Comparison of ENCODE assay signal across 21 cellular contexts in the genomic region with DNA sequence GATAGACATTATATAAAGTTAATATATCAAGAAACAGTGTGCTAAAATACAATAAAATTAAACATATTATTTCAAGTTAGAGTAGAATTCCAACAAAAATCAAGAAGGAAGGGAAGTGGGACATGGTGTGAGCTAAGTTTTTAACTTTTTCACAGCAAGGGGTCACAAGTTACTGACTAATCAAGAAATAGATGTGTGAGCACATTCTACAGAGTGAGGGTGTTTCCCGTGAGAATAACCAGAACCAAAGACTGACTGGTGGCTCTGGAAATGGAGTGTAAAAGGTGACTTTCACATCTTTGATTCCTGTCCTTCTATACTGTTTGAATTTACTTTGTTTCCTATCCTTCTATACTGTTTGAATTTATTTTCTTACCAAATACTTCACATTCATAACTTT.
"Had no signal": no experiment of that assay in that cellular context is flagged by ENCODE, and none has a peak within 500 bp of the region (broad histone marks: within the 10 kb centered on the region; RNA-seq: fewer than 3 reads in every experiment).

No MANE protein-coding gene starts in this region.

- H3K27ac ChIP-seq: RWPE1 had no signal

- H3K4me2 ChIP-seq: SK-N-SH had no signal

- H3K36me3 ChIP-seq: MG63 had no signal

- H3K4me3 ChIP-seq: MG63 had no signal

- H3K27me3 ChIP-seq: MG63 had no signal

- FAIRE-seq: HepG2 had no signal

- H3K9ac ChIP-seq: SK-N-SH had no signal

- ATAC-seq: HepG2 had no signal

- DNase-seq: IMR-90, Karpas-422, KG1, MG63, NCI-H1092, NCI-H1105 treated with DMSO at 0.1 percent for 48 hours, NCI-H1417 treated with DMSO at 0.1 percent for 48 hours, NCI-H187, NCI-H2029, NCI-H2081 treated with DMSO at 0.1 percent for 48 hours, NCI-H2171, NCI-H226, NCI-H446, NCI-H510A, NCI-H524 treated with DMSO at 0.1 percent for 48 hours, NCI-H69, NCI-H774, SHP77, SK-N-SH had no signal

- H3K9me3 ChIP-seq: MG63, SK-N-SH had no signal
